ENCODE assay signal across 27 cellular contexts in genomic region chrX:10128386-10128785, GRCh38.
"Had no signal": no experiment of that assay in that cellular context is flagged by ENCODE, and none has a peak within 500 bp of the region (broad histone marks: within the 10 kb centered on the region; RNA-seq: fewer than 3 reads in every experiment).

No MANE protein-coding gene starts in this region.

- DNase-seq: stimulated activated CD4-positive, alpha-beta T cell treated with anti-CD3 and anti-CD28 coated beads, Interleukin-2, amount 100 ng/mL, for 48 hours; stimulated activated CD4-positive, alpha-beta T cell treated with anti-CD3 and anti-CD28 coated beads, Interleukin-4, amount 100 ng/mL, for 1 hour; stimulated activated CD4-positive, alpha-beta T cell treated with anti-CD3 and anti-CD28 coated beads, Interleukin-4, amount 100 ng/mL, for 24 hours; stimulated activated CD4-positive, alpha-beta T cell treated with anti-CD3 and anti-CD28 coated beads, Interleukin-4, amount 100 ng/mL, for 4 hours; stimulated activated CD8-positive, alpha-beta memory T cell treated with anti-CD3 and anti-CD28 coated beads, Interleukin-4, amount 100 ng/mL, for 48 hours; stimulated activated naive B cell treated with anti-CD40 and anti-IgM and Interleukin-4, amounts not matched to agents 10 μg/mL and 1 μg/mL and 100 μg/mL, for 72 hours; stimulated activated naive CD4-positive, alpha-beta T cell; stimulated activated naive CD4-positive, alpha-beta T cell treated with Interleukin-2 at 50 U/mL for 16 hours; stimulated activated naive CD8-positive, alpha-beta T cell treated with anti-CD3 and anti-CD28 coated beads, Interleukin-15, amount 100 ng/mL, for 72 hours; stimulated activated naive CD8-positive, alpha-beta T cell treated with anti-CD3 and anti-CD28 coated beads, Interleukin-15, Interleukin-2, amounts not matched to agents 100 U/mL and 50 U/mL, for 24 hours; stomach; substantia nigra; testis; thyroid gland; tibial artery; transverse colon; trophoblast cell; upper lobe of left lung; upper lobe of right lung; uterus had no signal

- H3K4me3 ChIP-seq: stomach, suprapubic skin, testis, thoracic aorta, thyroid gland, tibial artery, tibial nerve, transverse colon, upper lobe of left lung, upper lobe of right lung, uterus, vagina had no signal

- ATAC-seq: stimulated activated effector memory CD8-positive, alpha-beta T cell treated with anti-CD3 and anti-CD28 coated beads, Interleukin-12 subunit alpha, Interleukin-12 subunit beta, amount 100 ng/mL, for 72 hours; stimulated activated memory B cell treated with anti-CD40 and anti-IgM and Interleukin-4, amounts not matched to agents 10 μg/mL and 1 μg/mL and 100 μg/mL, for 72 hours; stimulated activated naive CD8-positive, alpha-beta T cell treated with anti-CD3 and anti-CD28 coated beads, Interleukin-15, amount 100 ng/mL, for 72 hours; stimulated activated naive CD8-positive, alpha-beta T cell treated with anti-CD3 and anti-CD28 coated beads, Interleukin-15, Interleukin-2, amounts not matched to agents 100 U/mL and 50 U/mL, for 24 hours; upper lobe of right lung had no signal

- FAIRE-seq: urothelium cell line had no signal

- H3K36me3 ChIP-seq: transverse colon, uterus had no signal

- H3K9me3 ChIP-seq: stomach, suprapubic skin, testis, thoracic aorta, thyroid gland, tibial artery, tibial nerve, transverse colon, upper lobe of left lung, upper lobe of right lung, uterus, vagina had no signal

- H3K27ac ChIP-seq: stomach, suprapubic skin, testis, thoracic aorta, thyroid gland, tibial artery, tibial nerve, transverse colon, upper lobe of left lung, upper lobe of right lung, uterus, vagina had no signal

- H3K4me1 ChIP-seq: stomach, suprapubic skin, testis, thyroid gland, tibial nerve, transverse colon, upper lobe of right lung, uterus, vagina had no signal

- H3K27me3 ChIP-seq: suprapubic skin, testis, thyroid gland, tibial artery, tibial nerve, transverse colon, upper lobe of left lung, upper lobe of right lung, uterus, vagina had no signal
